ENCODE assay signal across 9 cellular contexts in genomic region chr20:13771853-13772453, GRCh38. TPM values are rescaled to one million over a fixed set of nuclear protein-coding genes. Genes with fewer than 3 reads are reported as not detected.
DNase-seq lines count a peak whose midpoint lies in the region; ATAC-seq and TF ChIP-seq lines count a peak whose summit lies in the region.
"Had no signal": no experiment of that assay in that cellular context is flagged by ENCODE, and none has a peak within 500 bp of the region (broad histone marks: within the 10 kb centered on the region; RNA-seq: fewer than 3 reads in every experiment).

No MANE protein-coding gene starts in this region.

- H3K4me1 Mint-ChIP-seq in type B pancreatic cell (ENCODE audit: unreplicated experiment), result no peaks in the 10 kb centered on the region
- H3K4me1 Mint-ChIP-seq in stimulated activated effector memory CD8-positive, alpha-beta T cell treated with anti-CD3 and anti-CD28 coated beads, Interleukin-12 subunit alpha, Interleukin-12 subunit beta, amount 100 ng/mL, for 72 hours, result peaks cover 11% of the 10 kb centered on the region

- no peak overlapping the region for H3K4me3 Mint-ChIP-seq in type B pancreatic cell
- no peak overlapping the region for H3K4me3 Mint-ChIP-seq in stimulated activated effector memory CD8-positive, alpha-beta T cell treated with anti-CD3 and anti-CD28 coated beads, Interleukin-12 subunit alpha, Interleukin-12 subunit beta, amount 100 ng/mL, for 72 hours

- H3K36me3 Mint-ChIP-seq in type B pancreatic cell, result peaks cover 31% of the 10 kb centered on the region
- H3K36me3 Mint-ChIP-seq in stimulated activated effector memory CD8-positive, alpha-beta T cell treated with anti-CD3 and anti-CD28 coated beads, Interleukin-12 subunit alpha, Interleukin-12 subunit beta, amount 100 ng/mL, for 72 hours, result peaks cover 100% of the 10 kb centered on the region

- H3K27ac ChIP-seq in foreskin keratinocyte, result no peak overlapping the region

- H3K9me3 Mint-ChIP-seq in type B pancreatic cell, result no peaks in the 10 kb centered on the region
- no peaks in the 10 kb centered on the region for H3K9me3 Mint-ChIP-seq in stimulated activated effector memory CD8-positive, alpha-beta T cell treated with anti-CD3 and anti-CD28 coated beads, Interleukin-12 subunit alpha, Interleukin-12 subunit beta, amount 100 ng/mL, for 72 hours

- H3K27ac Mint-ChIP-seq in type B pancreatic cell, result no peak overlapping the region
- H3K27ac Mint-ChIP-seq in stimulated activated effector memory CD8-positive, alpha-beta T cell treated with anti-CD3 and anti-CD28 coated beads, Interleukin-12 subunit alpha, Interleukin-12 subunit beta, amount 100 ng/mL, for 72 hours, result no peak overlapping the region

- H3K27me3 ChIP-seq in foreskin keratinocyte, result no peaks in the 10 kb centered on the region

- peaks cover 2% of the 10 kb centered on the region for H3K4me1 ChIP-seq in foreskin keratinocyte

- no peaks in the 10 kb centered on the region for H3K27me3 Mint-ChIP-seq in type B pancreatic cell

- TF ChIP-seq CTCF in foreskin keratinocyte (conservative IDR thresholded peaks at IDR 0.05) (peak; percentile 61), type B pancreatic cell (conservative IDR thresholded peaks at IDR 0.05) (peak; percentile 82)

- DNase-seq in DMS114 treated with DMSO at 0.1 percent for 48 hours (lab: John Stamatoyannopoulos, UW; ENCODE audit: unreplicated experiment), result peak; percentile 16
- peak; percentile 39 for DNase-seq in HT-29 (ENCODE audit: low spot score)
- peak; percentile 15 for DNase-seq in RPMI8226
- no peak for DNase-seq in foreskin keratinocyte
- no peak for DNase-seq in type B pancreatic cell (ENCODE audit: extremely low spot score, unreplicated experiment)
- no peak for DNase-seq in stimulated activated effector memory CD8-positive, alpha-beta T cell treated with anti-CD3 and anti-CD28 coated beads, Interleukin-12 subunit alpha, Interleukin-12 subunit beta, amount 100 ng/mL, for 72 hours (ENCODE audit: low spot score in 2 of 2)

- ATAC-seq in foreskin keratinocyte, result peak; percentile 37
- ATAC-seq in HG03442 (IDR thresholded peaks at IDR 0.05; ENCODE audit: unreplicated experiment), result no peak
- ATAC-seq in HG02571 (IDR thresholded peaks at IDR 0.05; ENCODE audit: unreplicated experiment), result no peak
- no peak for ATAC-seq in stimulated activated effector memory CD8-positive, alpha-beta T cell treated with anti-CD3 and anti-CD28 coated beads, Interleukin-12 subunit alpha, Interleukin-12 subunit beta, amount 100 ng/mL, for 72 hours
- ATAC-seq: K562 had no signal

RNA-seq across cellular contexts. Expression of gene ESF1, which starts 12.8 kb away (rescaled TPM):
- 3.7 and 4.7 TPM in 2 replicates for total RNA-seq in HT-29 (2014; rRNA removed; shearing (Covaris generic))
- total RNA-seq in foreskin keratinocyte (16.9 and 21.2 TPM in 2 replicates), type B pancreatic cell (ENCODE audit: low replicate concordance) (12.6 and 17.7 TPM in 2 replicates)
- 6.3 and 7.6 TPM in 2 replicates for polyA plus RNA-seq in foreskin keratinocyte

RNA-seq across cellular contexts. Expression of gene NDUFAF5, which starts 12.9 kb away (rescaled TPM):
- total RNA-seq in HT-29 (2014; rRNA removed; shearing (Covaris generic)), result 15.7 and 19.9 TPM in 2 replicates
- total RNA-seq in foreskin keratinocyte (22.8 and 25.5 TPM in 2 replicates), type B pancreatic cell (ENCODE audit: low replicate concordance) (24.6 and 26.1 TPM in 2 replicates)
- 21.1 and 26.7 TPM in 2 replicates for polyA plus RNA-seq in foreskin keratinocyte

Comparison
In these comparisons a context has a peak if more than half of its experiments do, and no peak if none do; other contexts are left out.
1. DNase-seq: peak in DMS114 treated with DMSO at 0.1 percent for 48 hours (single experiment), HT-29 (single experiment) and RPMI8226 (single experiment); none in foreskin keratinocyte (0 of 2), type B pancreatic cell (single experiment) and stimulated activated effector memory CD8-positive, alpha-beta T cell treated with anti-CD3 and anti-CD28 coated beads, Interleukin-12 subunit alpha, Interleukin-12 subunit beta, amount 100 ng/mL, for 72 hours (0 of 2).